Comparison of ENCODE assay signal across 8 cellular contexts in genomic region chr20:64053841-64054661, GRCh38. TPM values are rescaled to one million over a fixed set of nuclear protein-coding genes. Genes with fewer than 3 reads are reported as not detected.
A peak's percentile ranks its signal among the peaks of the same experiment; 100 is the strongest.
DNase-seq lines count a peak whose midpoint lies in the region; ATAC-seq, FAIRE-seq and TF ChIP-seq lines count a peak whose summit lies in the region.

No MANE protein-coding gene starts in this region.

- H3K27me3 Mint-ChIP-seq in endothelial cell (ENCODE audit: unreplicated experiment) (peaks cover 12% of the 10 kb centered on the region), osteocyte (ENCODE audit: unreplicated experiment) (no peaks in the 10 kb centered on the region)

- FAIRE-seq in GM19239 (lab: Jason Lieb, UNC), result no peak

- peak overlapping the region; percentile 92 for H3K27ac Mint-ChIP-seq in endothelial cell (ENCODE audit: unreplicated experiment)
- peak overlapping the region; percentile 78 for H3K27ac Mint-ChIP-seq in osteocyte (ENCODE audit: unreplicated experiment)

- intact Hi-C loops in mucosa of descending colon (cut with DNase I, micrococcal nuclease), result no loop called here
- intact Hi-C loops in testis (cut with DNase I; ENCODE audit: low total_unique reads), result no loop called here

- H3K4me1 ChIP-seq in mucosa of descending colon (ENCODE audit: low read depth) (peaks cover 5% of the 10 kb centered on the region), testis (peaks cover 12% of the 10 kb centered on the region)

- no peak for TF ChIP-seq POLR2A in testis (IDR thresholded peaks at IDR 0.05)

- no peaks in the 10 kb centered on the region for H3K9me3 Mint-ChIP-seq in endothelial cell (ENCODE audit: unreplicated experiment)
- no peaks in the 10 kb centered on the region for H3K9me3 Mint-ChIP-seq in osteocyte (ENCODE audit: unreplicated experiment)

- H3K4me3 Mint-ChIP-seq in endothelial cell (ENCODE audit: unreplicated experiment) (peak overlapping the region; percentile 72), osteocyte (ENCODE audit: unreplicated experiment) (peak overlapping the region; percentile 29)

- 36 to 66% methylated on average over 9 to 17 of the region's 17 CpGs for WGBS in testis, 2 donors

- no peaks in the 10 kb centered on the region for H3K27me3 ChIP-seq in testis

- H3K9me3 ChIP-seq in mucosa of descending colon (no peaks in the 10 kb centered on the region), testis (no peaks in the 10 kb centered on the region)

- TF ChIP-seq CTCF in endothelial cell (IDR thresholded peaks at IDR 0.05; ENCODE audit: unreplicated experiment) (no peak), osteocyte (IDR thresholded peaks at IDR 0.05) (peak; percentile 47), mucosa of descending colon (IDR thresholded peaks at IDR 0.05) (no peak), testis (IDR thresholded peaks at IDR 0.05) (no peak)

- no peaks in the 10 kb centered on the region for H3K36me3 Mint-ChIP-seq in endothelial cell (ENCODE audit: low read depth, unreplicated experiment)
- H3K36me3 Mint-ChIP-seq in osteocyte (ENCODE audit: unreplicated experiment), result no peaks in the 10 kb centered on the region

- H3K4me3 ChIP-seq in mucosa of descending colon, result no peak overlapping the region
- H3K4me3 ChIP-seq in testis, result no peak overlapping the region

- H3K4me1 Mint-ChIP-seq in endothelial cell (ENCODE audit: unreplicated experiment) (peaks cover 42% of the 10 kb centered on the region), osteocyte (ENCODE audit: unreplicated experiment) (peaks cover 48% of the 10 kb centered on the region)

- H3K27ac ChIP-seq in testis, result peak overlapping the region in 1 of 2 donors; percentile 36

- ATAC-seq in mucosa of descending colon, result no peak
- ATAC-seq in GM18907 (IDR thresholded peaks at IDR 0.05; ENCODE audit: unreplicated experiment), result no peak

- H3K36me3 ChIP-seq in mucosa of descending colon (ENCODE audit: low read depth) (no peaks in the 10 kb centered on the region), testis (ENCODE audit: low read depth, missing control alignments) (no peaks in the 10 kb centered on the region)

- DNase-seq in ELR (ENCODE audit: low read depth) (peak; percentile 48), NCI-H524 treated with DMSO at 0.1 percent for 48 hours (lab: John Stamatoyannopoulos, UW) (peak; percentile 9), endothelial cell (ENCODE audit: low spot score) (peak; percentile 71), osteocyte (ENCODE audit: extremely low spot score, unreplicated experiment) (no peak), mucosa of descending colon (no peak), testis (no peak), GM19239 (ENCODE audit: insufficient read length, low spot score) (no peak)

RNA-seq across cellular contexts. Expression of gene SOX18, which starts 4.6 kb away (rescaled TPM):
- total RNA-seq in endothelial cell (ENCODE audit: unreplicated experiment) (149 TPM), osteocyte (1.2 and 2.0 TPM in 2 replicates), mucosa of descending colon (10 to 100 TPM in 2 of 3 donors, 1 to 10 TPM in 1; 4.7 to 20.0 (median 12.6) TPM), testis (10 to 100 TPM in 1 of 2 donors, 1 to 10 TPM in 1; 6.1 to 17.1 TPM)
- 7.9 TPM for polyA plus RNA-seq in testis (ENCODE audit: insufficient read depth, low read depth, low replicate concordance)

RNA-seq across cellular contexts. Expression of gene TCEA2, which starts 8.9 kb away (rescaled TPM):
- 123 TPM for total RNA-seq in endothelial cell (ENCODE audit: unreplicated experiment)
- total RNA-seq in osteocyte, result 67.3 and 73.1 TPM in 2 replicates
- total RNA-seq in mucosa of descending colon, result 10 to 100 TPM in 1 of 3 donors, 1 to 10 TPM in 2; 4.1 to 46.1 (median 9.5) TPM
- 100 to 1,000 TPM in 1 of 2 donors, 10 to 100 TPM in 1; 94.5 to 126 TPM for total RNA-seq in testis
- polyA plus RNA-seq in testis (ENCODE audit: insufficient read depth, low read depth, low replicate concordance), result 171 TPM

RNA-seq across cellular contexts. Expression of gene C20orf204, which starts 18.1 kb away (rescaled TPM):
- total RNA-seq in endothelial cell (ENCODE audit: unreplicated experiment) (14.2 TPM), osteocyte (1.3 and 1.4 TPM in 2 replicates), mucosa of descending colon (1 to 10 TPM; 1.0 to 1.8 (median 1.7) TPM), testis (1 to 10 TPM; 4.5 to 8.3 TPM)
- 2.9 TPM for polyA plus RNA-seq in testis (ENCODE audit: insufficient read depth, low read depth, low replicate concordance)

RNA-seq across cellular contexts. Expression of gene RGS19, which starts 25.3 kb away (rescaled TPM):
- total RNA-seq in endothelial cell (ENCODE audit: unreplicated experiment) (26.2 TPM), osteocyte (8.0 and 10.0 TPM in 2 replicates), mucosa of descending colon (1 to 10 TPM; 4.7 to 6.9 (median 6.5) TPM), testis (10 to 100 TPM in 1 of 2 donors, 1 to 10 TPM in 1; 4.4 to 10.4 TPM)
- 7.3 TPM for polyA plus RNA-seq in testis (ENCODE audit: insufficient read depth, low read depth, low replicate concordance)

RNA-seq across cellular contexts. Expression of gene OPRL1, which starts 25.8 kb away (rescaled TPM):
- total RNA-seq in endothelial cell (ENCODE audit: unreplicated experiment) (10.2 TPM), osteocyte (1.6 and 2.1 TPM in 2 replicates), mucosa of descending colon (under 1 TPM; 0.26 to 0.76 (median 0.39) TPM), testis (1 to 10 TPM; 6.0 to 7.7 TPM)
- polyA plus RNA-seq in testis (ENCODE audit: insufficient read depth, low read depth, low replicate concordance), result 9.4 TPM

Comparison
In these comparisons a context has a peak if more than half of its experiments do, and no peak if none do; other contexts are left out.
1. DNase-seq: peak in ELR (single experiment), NCI-H524 treated with DMSO at 0.1 percent for 48 hours (single experiment) and endothelial cell (single experiment); none in osteocyte (single experiment), mucosa of descending colon (0 of 3), testis (single experiment) and GM19239 (single experiment).